ENCODE assay signal across 12 cellular contexts in genomic region chr2:11405599-11406491, GRCh38.
DNase-seq lines count a peak whose midpoint lies in the region; ATAC-seq and TF ChIP-seq lines count a peak whose summit lies in the region.
"Had no signal": no experiment of that assay in that cellular context is flagged by ENCODE, and none has a peak within 500 bp of the region (broad histone marks: within the 10 kb centered on the region; RNA-seq: fewer than 3 reads in every experiment).

No MANE protein-coding gene starts in this region.

- 19 to 20% methylated on average over 12 of the region's 12 CpGs for WGBS in aorta, 2 donors

- no peak overlapping the region for H3K4me3 ChIP-seq in left ventricle myocardium inferior
- no peak overlapping the region for H3K4me3 ChIP-seq in parathyroid adenoma (ENCODE audit: low read depth, low read length)
- H3K4me3 ChIP-seq in aorta (ENCODE audit: low read length in 2 of 2), result no peak overlapping the region

- no peak for TF ChIP-seq CTCF in left ventricle myocardium inferior (IDR thresholded peaks at IDR 0.05; ENCODE audit: borderline replicate concordance)
- no peak for TF ChIP-seq CTCF in parathyroid adenoma (IDR thresholded peaks at IDR 0.05)

- ATAC-seq in Right ventricle myocardium superior (ENCODE audit: poor library complexity), result no peak
- ATAC-seq in aorta (ENCODE audit: low FRiP score), result no peak
- ATAC-seq in HG02870 (IDR thresholded peaks at IDR 0.05; ENCODE audit: unreplicated experiment), result no peak

- H3K9me3 ChIP-seq in left ventricle myocardium inferior (replicated peaks) (no peaks in the 10 kb centered on the region), parathyroid adenoma (ENCODE audit: control insufficient read depth, low read length) (no peaks in the 10 kb centered on the region), aorta (ENCODE audit: control insufficient read depth, low read length) (no peaks in the 10 kb centered on the region)

- no peaks in the 10 kb centered on the region for H3K79me2 ChIP-seq in parathyroid adenoma

- CTCF ChIA-PET in activated naive CD4-positive, alpha-beta T cell treated with anti-CD3 and anti-CD28 coated beads, Interleukin-2, amount 10 ng/mL, durations not matched to agents 7 days and 5 days (lab: Charles Lee), result no interaction called here

- H3K36me3 ChIP-seq in left ventricle myocardium inferior (no peaks in the 10 kb centered on the region), parathyroid adenoma (ENCODE audit: control insufficient read depth, insufficient read depth, low read length) (no peaks in the 10 kb centered on the region), aorta (ENCODE audit: control insufficient read depth in 1 of 2, insufficient read depth in 2 of 2, low read length in 1 of 2) (no peaks in the 10 kb centered on the region)

- H3K4me2 ChIP-seq in parathyroid adenoma (ENCODE audit: low read length), result no peak overlapping the region

- H3K4me3 Mint-ChIP-seq in activated T-helper 1 cell treated with anti-CD3 and anti-CD28 coated beads, Interleukin-12 subunit alpha, Interleukin-12 subunit beta, Interleukin-2, Interleukin-4 antibody, amounts not matched to agents 30 ng/mL and 10 ng/mL and 1 ng/mL, durations not matched to agents 14 hours and 24 hours and 36 hours, result no peak overlapping the region
- H3K4me3 Mint-ChIP-seq in activated naive CD4-positive, alpha-beta T cell treated with anti-CD3 and anti-CD28 coated beads, Interleukin-2, amount 10 ng/mL, durations not matched to agents 7 days and 5 days, result no peak overlapping the region

- no peak overlapping the region for H3K9ac ChIP-seq in parathyroid adenoma

- intact Hi-C loops in left ventricle myocardium inferior (cut with micrococcal nuclease) (no loop called here), Right ventricle myocardium superior (cut with DNase I) (no loop called here), aorta (cut with DNase I) (loop anchor here in 1 of 2 donors (2.0 to 5.0 kb wide), 2 partner anchors 34 to 63 kb away; no protein-coding TSS in a partner anchor)
- intact Hi-C loops in activated T-helper 1 cell treated with anti-CD3 and anti-CD28 coated beads, Interleukin-12 subunit alpha, Interleukin-12 subunit beta, Interleukin-2, Interleukin-4 antibody, amounts not matched to agents 30 ng/mL and 10 ng/mL and 1 ng/mL, durations not matched to agents 14 hours and 24 hours and 36 hours (cut with micrococcal nuclease), result no loop called here

- H3K27ac ChIP-seq in left ventricle myocardium inferior (replicated peaks) (peak overlapping the region; percentile 87), layer of hippocampus (ENCODE audit: low read depth, low read length) (peak overlapping the region; percentile 23), parathyroid adenoma (peak overlapping the region; percentile 36), aorta (ENCODE audit: low read depth in 1 of 2, low read length in 2 of 2) (peak overlapping the region; percentile 81 to 92)

- H3K4me1 ChIP-seq in left ventricle myocardium inferior, result peaks cover 46% of the 10 kb centered on the region
- H3K4me1 ChIP-seq in parathyroid adenoma, result no peaks in the 10 kb centered on the region
- H3K4me1 ChIP-seq in aorta (ENCODE audit: control insufficient read depth in 1 of 2, insufficient read depth in 2 of 2, low read length in 2 of 2), result peaks cover 2 to 5% of the 10 kb centered on the region in 2 donors

- H3K9me3 Mint-ChIP-seq in activated T-helper 1 cell treated with anti-CD3 and anti-CD28 coated beads, Interleukin-12 subunit alpha, Interleukin-12 subunit beta, Interleukin-2, Interleukin-4 antibody, amounts not matched to agents 30 ng/mL and 10 ng/mL and 1 ng/mL, durations not matched to agents 14 hours and 24 hours and 36 hours, result no peaks in the 10 kb centered on the region
- no peaks in the 10 kb centered on the region for H3K9me3 Mint-ChIP-seq in activated naive CD4-positive, alpha-beta T cell treated with anti-CD3 and anti-CD28 coated beads, Interleukin-2, amount 10 ng/mL, durations not matched to agents 7 days and 5 days
- H3K9me3 Mint-ChIP-seq: activated T-helper 2 cell treated with anti-CD3 and anti-CD28 coated beads, Interferon-gamma antibody, Interleukin-2, Interleukin-4, amounts not matched to agents 10 μg/mL and 5 μg/mL and 100 μg/mL, durations not matched to agents 14 hours and 24 hours and 36 hours had no signal

- DNase-seq in left ventricle myocardium inferior (no peak), Right ventricle myocardium superior (no peak), aorta (no peak)
- DNase-seq in activated T-helper 1 cell treated with anti-CD3 and anti-CD28 coated beads, Interleukin-12 subunit alpha, Interleukin-12 subunit beta, Interleukin-2, Interleukin-4 antibody, amounts not matched to agents 30 ng/mL and 10 ng/mL and 1 ng/mL, durations not matched to agents 14 hours and 24 hours and 36 hours (ENCODE audit: low spot score), result no peak
- no peak for DNase-seq in activated naive CD4-positive, alpha-beta T cell treated with anti-CD3 and anti-CD28 coated beads, Interleukin-2, amount 10 ng/mL, durations not matched to agents 7 days and 5 days
- DNase-seq: activated CD4-positive, alpha-beta T cell treated with anti-CD3 and anti-CD28 coated beads, Interleukin-2, amount 50 U/mL, for 1 hour; cortex of kidney; DMS153 had no signal

- H3K27me3 ChIP-seq in left ventricle myocardium inferior (ENCODE audit: low read depth) (no peaks in the 10 kb centered on the region), layer of hippocampus (ENCODE audit: control insufficient read depth, insufficient read depth, low read length) (no peaks in the 10 kb centered on the region), parathyroid adenoma (ENCODE audit: control insufficient read depth, insufficient read depth, low read length) (no peaks in the 10 kb centered on the region), aorta (ENCODE audit: control insufficient read depth in 1 of 2, insufficient read depth in 2 of 2, low read length in 1 of 2) (no peaks in the 10 kb centered on the region)

- H3K4me1 Mint-ChIP-seq in activated T-helper 1 cell treated with anti-CD3 and anti-CD28 coated beads, Interleukin-12 subunit alpha, Interleukin-12 subunit beta, Interleukin-2, Interleukin-4 antibody, amounts not matched to agents 30 ng/mL and 10 ng/mL and 1 ng/mL, durations not matched to agents 14 hours and 24 hours and 36 hours (ENCODE audit: low read depth), result no peaks in the 10 kb centered on the region
- peaks cover 3% of the 10 kb centered on the region for H3K4me1 Mint-ChIP-seq in activated naive CD4-positive, alpha-beta T cell treated with anti-CD3 and anti-CD28 coated beads, Interleukin-2, amount 10 ng/mL, durations not matched to agents 7 days and 5 days

- H3K27me3 Mint-ChIP-seq in activated T-helper 1 cell treated with anti-CD3 and anti-CD28 coated beads, Interleukin-12 subunit alpha, Interleukin-12 subunit beta, Interleukin-2, Interleukin-4 antibody, amounts not matched to agents 30 ng/mL and 10 ng/mL and 1 ng/mL, durations not matched to agents 14 hours and 24 hours and 36 hours (ENCODE audit: insufficient read depth), result no peaks in the 10 kb centered on the region
- H3K27me3 Mint-ChIP-seq in activated naive CD4-positive, alpha-beta T cell treated with anti-CD3 and anti-CD28 coated beads, Interleukin-2, amount 10 ng/mL, durations not matched to agents 7 days and 5 days, result peaks cover 11% of the 10 kb centered on the region

- no peak overlapping the region for H3K27ac Mint-ChIP-seq in activated T-helper 1 cell treated with anti-CD3 and anti-CD28 coated beads, Interleukin-12 subunit alpha, Interleukin-12 subunit beta, Interleukin-2, Interleukin-4 antibody, amounts not matched to agents 30 ng/mL and 10 ng/mL and 1 ng/mL, durations not matched to agents 14 hours and 24 hours and 36 hours
- H3K27ac Mint-ChIP-seq in activated naive CD4-positive, alpha-beta T cell treated with anti-CD3 and anti-CD28 coated beads, Interleukin-2, amount 10 ng/mL, durations not matched to agents 7 days and 5 days, result no peak overlapping the region
- H3K27ac Mint-ChIP-seq: activated T-helper 2 cell treated with anti-CD3 and anti-CD28 coated beads, Interferon-gamma antibody, Interleukin-2, Interleukin-4, amounts not matched to agents 10 μg/mL and 5 μg/mL and 100 μg/mL, durations not matched to agents 14 hours and 24 hours and 36 hours had no signal

- H2AFZ ChIP-seq in parathyroid adenoma, result no peak overlapping the region

- H3K36me3 Mint-ChIP-seq in activated T-helper 1 cell treated with anti-CD3 and anti-CD28 coated beads, Interleukin-12 subunit alpha, Interleukin-12 subunit beta, Interleukin-2, Interleukin-4 antibody, amounts not matched to agents 30 ng/mL and 10 ng/mL and 1 ng/mL, durations not matched to agents 14 hours and 24 hours and 36 hours (ENCODE audit: low read depth), result no peaks in the 10 kb centered on the region
- no peaks in the 10 kb centered on the region for H3K36me3 Mint-ChIP-seq in activated naive CD4-positive, alpha-beta T cell treated with anti-CD3 and anti-CD28 coated beads, Interleukin-2, amount 10 ng/mL, durations not matched to agents 7 days and 5 days

Comparison
In these comparisons a context has a peak if more than half of its experiments do, and no peak if none do; other contexts are left out.
1. H3K27ac ChIP-seq: peak in every context shown above with its lines; median percentile 87 in left ventricle myocardium inferior; 86 in aorta; 36 in parathyroid adenoma; 23 in layer of hippocampus.